12 cellular contexts compared by ENCODE assay signal in genomic region chr10:50554381-50554994, GRCh38.
DNase-seq lines count a peak whose midpoint lies in the region; ATAC-seq and TF ChIP-seq lines count a peak whose summit lies in the region.
"Had no signal": no experiment of that assay in that cellular context is flagged by ENCODE, and none has a peak within 500 bp of the region (broad histone marks: within the 10 kb centered on the region; RNA-seq: fewer than 3 reads in every experiment).

No MANE protein-coding gene starts in this region.

- peaks cover 5% of the 10 kb centered on the region for H3F3A ChIP-seq in smooth muscle cell (ENCODE audit: low read depth)

- WGBS in transverse colon (ENCODE audit: low coverage in 1 of 2), 2 donors, result 77 to 80% methylated on average over 4 of the region's 4 CpGs
- WGBS in smooth muscle cell (ENCODE audit: low lambda C conversion rate), result 89% methylated on average over 4 of the region's 4 CpGs

- no peak overlapping the region for H3K4me3 ChIP-seq in dorsolateral prefrontal cortex
- H3K4me3 ChIP-seq in muscle layer of duodenum (ENCODE audit: low read depth in 1 of 2, low read length in 2 of 2), result no peak overlapping the region
- no peak overlapping the region for H3K4me3 ChIP-seq in transverse colon
- no peak overlapping the region for H3K4me3 ChIP-seq in smooth muscle cell
- H3K4me3 ChIP-seq: breast epithelium had no signal

- ATAC-seq in Right ventricle myocardium superior (ENCODE audit: poor library complexity), result peak; percentile 28
- ATAC-seq in GM18511 (IDR thresholded peaks at IDR 0.05; ENCODE audit: unreplicated experiment), result no peak

- in situ Hi-C loops in transverse colon (cut with MboI; ENCODE audit: low pct_ligation_motif_present in 1 of 4, low pct_unique_long_range_greater_than_20kb in 1 of 4, low sequenced_read_pairs in 3 of 4), result no loop called here

- H3K9ac ChIP-seq in smooth muscle cell (ENCODE audit: low read depth), result no peak overlapping the region

- DNase-seq in Right ventricle myocardium superior (peak; percentile 54), cardiac septum (ENCODE audit: low spot score) (no peak), dorsolateral prefrontal cortex (peak in 8 of 10 donors; percentile 22 to 61 (median 48)), transverse colon (no peak), smooth muscle cell (lab: John Stamatoyannopoulos, UW; ENCODE audit: unreplicated experiment) (no peak), hepatic stellate cell (ENCODE audit: low spot score) (no peak)
- DNase-seq: activated CD4-positive, alpha-beta T cell treated with anti-CD3 and anti-CD28 coated beads for 1 hour had no signal

- no peaks in the 10 kb centered on the region for H3K79me2 ChIP-seq in smooth muscle cell (ENCODE audit: low read depth)

- TF ChIP-seq POLR2A in transverse colon (IDR thresholded peaks at IDR 0.05), result no peak

- no peaks in the 10 kb centered on the region for H4K20me1 ChIP-seq in smooth muscle cell (ENCODE audit: low read depth)

- H2AFZ ChIP-seq in smooth muscle cell (ENCODE audit: low read depth), result no peak overlapping the region

- TF ChIP-seq CTCF in dorsolateral prefrontal cortex (IDR thresholded peaks at IDR 0.05 in 54 of 56, conservative IDR thresholded peaks at IDR 0.05 in 2 of 56; ENCODE audit: low read depth in 1 of 56, partially characterized antibody in 56 of 56) (peak in 1 of 56 donors; percentile 6), transverse colon (IDR thresholded peaks at IDR 0.05) (no peak), smooth muscle cell (IDR thresholded peaks at IDR 0.05; ENCODE audit: borderline replicate concordance, insufficient read depth, poor library complexity, severe bottlenecking) (no peak)

- no peaks in the 10 kb centered on the region for H3K9me3 ChIP-seq in muscle layer of duodenum (ENCODE audit: control insufficient read depth in 1 of 2, low read length in 2 of 2)
- no peaks in the 10 kb centered on the region for H3K9me3 ChIP-seq in transverse colon
- H3K9me3 ChIP-seq in smooth muscle cell (replicated peaks; ENCODE audit: low read depth), result no peaks in the 10 kb centered on the region
- H3K9me3 ChIP-seq: breast epithelium, Caco-2 had no signal

- H3K4me2 ChIP-seq in smooth muscle cell, result no peak overlapping the region

- peak overlapping the region; percentile 7 to 86 (median 73) for H3K27ac ChIP-seq in dorsolateral prefrontal cortex
- H3K27ac ChIP-seq in muscle layer of duodenum (ENCODE audit: low read length), result peak overlapping the region; percentile 42
- peak overlapping the region; percentile 7 to 44 (median 34) for H3K27ac ChIP-seq in transverse colon
- H3K27ac ChIP-seq in smooth muscle cell (ENCODE audit: low read depth), result no peak overlapping the region
- H3K27ac ChIP-seq: HL-60 had no signal

- H3K36me3 ChIP-seq in muscle layer of duodenum (ENCODE audit: control insufficient read depth in 1 of 2, insufficient read depth in 2 of 2, low read length in 2 of 2) (no peaks in the 10 kb centered on the region), transverse colon (no peaks in the 10 kb centered on the region), smooth muscle cell (ENCODE audit: low read depth) (no peaks in the 10 kb centered on the region)
- H3K36me3 ChIP-seq: breast epithelium had no signal

- H3K4me1 ChIP-seq in muscle layer of duodenum (ENCODE audit: control insufficient read depth in 1 of 2, insufficient read depth in 2 of 2, low read length in 2 of 2), result peaks cover 23 to 47% of the 10 kb centered on the region in 2 donors
- peaks cover 6 to 46% (median 27%) of the 10 kb centered on the region in 4 donors for H3K4me1 ChIP-seq in transverse colon
- H3K4me1 ChIP-seq in smooth muscle cell (ENCODE audit: low read depth), result peaks cover 10% of the 10 kb centered on the region

- intact Hi-C loops in Right ventricle myocardium superior (cut with DNase I), result no loop called here
- intact Hi-C loops in cardiac septum (cut with DNase I), result loop anchor here (5.0 to 10.0 kb wide), 3 partner anchors 60 to 227 kb away; no protein-coding TSS in a partner anchor
- intact Hi-C loops in dorsolateral prefrontal cortex (cut with DNase I), result loop anchor here in 1 of 2 donors (5.0 to 10.0 kb wide), 2 partner anchors 47 to 140 kb away; no protein-coding TSS in a partner anchor
- intact Hi-C loops in transverse colon (cut with DNase I; ENCODE audit: low total_unique reads), result no loop called here

- H3K27me3 ChIP-seq in dorsolateral prefrontal cortex (no peaks in the 10 kb centered on the region), muscle layer of duodenum (ENCODE audit: low read depth, low read length) (no peaks in the 10 kb centered on the region), transverse colon (no peaks in the 10 kb centered on the region), smooth muscle cell (ENCODE audit: low read depth) (no peaks in the 10 kb centered on the region)
- H3K27me3 ChIP-seq: breast epithelium had no signal

- no peak for TF ChIP-seq EP300 in transverse colon (IDR thresholded peaks at IDR 0.05; ENCODE audit: low read depth)

Comparison
In these comparisons a context has a peak if more than half of its experiments do, and no peak if none do; other contexts are left out.
1. DNase-seq: peak in Right ventricle myocardium superior (single experiment) and dorsolateral prefrontal cortex (8 of 10); none in cardiac septum (single experiment), transverse colon (single experiment), smooth muscle cell (single experiment) and hepatic stellate cell (single experiment).